In the genomic region with DNA sequence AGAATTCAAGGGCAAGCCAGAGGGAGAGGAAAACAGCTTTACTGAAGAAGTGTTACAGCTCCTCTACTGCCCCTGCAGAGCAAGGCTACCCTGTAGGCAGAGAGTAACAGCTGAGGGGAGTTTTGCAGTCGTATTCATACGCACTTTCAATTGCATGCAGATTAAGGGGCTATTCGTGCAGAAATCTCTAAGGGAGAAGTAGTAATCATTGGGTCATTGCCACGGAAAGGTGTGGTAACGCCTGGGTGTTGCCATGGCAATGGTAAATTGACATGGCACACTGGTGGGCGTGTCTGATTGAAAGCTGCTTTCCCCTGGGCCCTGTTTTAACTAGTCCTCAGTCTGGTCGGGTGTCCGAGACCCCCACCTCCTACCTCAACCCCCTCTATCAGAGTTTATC, we compare ENCODE assay signal across 12 cellular contexts.
"Had no signal": no experiment of that assay in that cellular context is flagged by ENCODE, and none has a peak within 500 bp of the region (broad histone marks: within the 10 kb centered on the region; RNA-seq: fewer than 3 reads in every experiment).

No MANE protein-coding gene starts in this region.

- H3K36me3 ChIP-seq: esophagus muscularis mucosa, upper lobe of right lung had no signal

- H3K27ac ChIP-seq: dorsolateral prefrontal cortex, esophagus muscularis mucosa, upper lobe of right lung had no signal

- H3K4me1 ChIP-seq: upper lobe of right lung had no signal

- H3K9me3 ChIP-seq: esophagus muscularis mucosa, upper lobe of right lung had no signal

- ATAC-seq: activated T-cell treated with anti-CD3 and anti-CD28 coated beads, Interleukin-2, amount 50 U/mL, for 72 hours; upper lobe of right lung had no signal

- H3K27me3 ChIP-seq: dorsolateral prefrontal cortex, esophagus muscularis mucosa, upper lobe of right lung had no signal

- DNase-seq: activated CD4-positive, alpha-beta memory T cell treated with anti-CD3 and anti-CD28 coated beads, Interleukin-2, amount 10 ng/mL, durations not matched to agents 7 days and 5 days; activated CD4-positive, alpha-beta T cell treated with anti-CD3 and anti-CD28 coated beads for 1 hour; activated CD8-positive, alpha-beta memory T cell treated with anti-CD3 and anti-CD28 coated beads, Interleukin-2, amount 50 U/mL, for 4 hours; activated naive CD8-positive, alpha-beta T cell treated with anti-CD3 and anti-CD28 coated beads, Interleukin-2, amount 10 ng/mL, durations not matched to agents 7 days and 5 days; activated T-cell treated with anti-CD3 and anti-CD28 coated beads, Interleukin-2, amount 50 U/mL, for 72 hours; anterior cingulate cortex; dorsolateral prefrontal cortex; immature natural killer cell; stimulated activated CD4-positive, alpha-beta T cell treated with anti-CD3 and anti-CD28 coated beads, Interleukin-4, amount 100 ng/mL, for 1 hour; T-helper 9 cell; upper lobe of right lung had no signal

- H3K4me3 ChIP-seq: dorsolateral prefrontal cortex, esophagus muscularis mucosa, upper lobe of right lung had no signal
